In the genomic region with DNA sequence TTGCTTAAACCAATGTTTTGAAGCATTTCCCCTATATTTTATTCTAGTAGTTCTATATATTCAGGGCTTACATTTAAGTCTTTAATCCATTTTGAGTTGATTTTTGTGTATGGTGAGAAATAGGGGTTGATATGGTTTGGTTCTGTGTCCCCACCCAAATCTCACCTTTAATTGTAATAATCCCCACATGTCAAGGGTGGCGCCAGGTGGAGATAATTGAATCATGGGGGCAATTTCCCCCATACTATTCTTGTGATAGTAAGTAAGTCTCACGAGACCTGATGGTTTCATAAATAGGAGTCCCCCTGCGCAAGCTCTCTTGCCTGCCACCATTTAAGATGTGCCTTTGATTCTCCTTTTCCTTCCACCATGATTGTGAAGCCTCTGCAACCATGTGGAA, we compare ENCODE assay signal across 29 cellular contexts.
"Had no signal": no experiment of that assay in that cellular context is flagged by ENCODE, and none has a peak within 500 bp of the region (broad histone marks: within the 10 kb centered on the region; RNA-seq: fewer than 3 reads in every experiment).

No MANE protein-coding gene starts in this region.

- H3K27me3 ChIP-seq: testis, thyroid gland, tibial nerve, upper lobe of left lung, uterus, vagina had no signal

- ATAC-seq: stimulated activated effector memory CD8-positive, alpha-beta T cell treated with anti-CD3 and anti-CD28 coated beads, Interleukin-12 subunit alpha, Interleukin-12 subunit beta, amount 100 ng/mL, for 72 hours; stimulated activated memory B cell treated with anti-CD40 and anti-IgM and Interleukin-4, amounts not matched to agents 10 μg/mL and 1 μg/mL and 100 μg/mL, for 72 hours; stimulated activated naive B cell treated with anti-CD40 and anti-IgM and Interleukin-4, amounts not matched to agents 10 μg/mL and 1 μg/mL and 100 μg/mL, for 72 hours; stimulated activated naive CD8-positive, alpha-beta T cell treated with anti-CD3 and anti-CD28 coated beads, Interleukin-15, amount 100 ng/mL, for 72 hours; stimulated activated naive CD8-positive, alpha-beta T cell treated with anti-CD3 and anti-CD28 coated beads, Interleukin-15, Interleukin-2, amounts not matched to agents 100 U/mL and 50 U/mL, for 24 hours; upper lobe of right lung had no signal

- H3K36me3 ChIP-seq: stomach, suprapubic skin, thoracic aorta, thyroid gland, tibial artery, tibial nerve, transverse colon, upper lobe of left lung, upper lobe of right lung, uterus, vagina had no signal

- H3K4me3 ChIP-seq: stomach, suprapubic skin, testis, thoracic aorta, thyroid gland, tibial artery, tibial nerve, transverse colon, upper lobe of left lung, upper lobe of right lung, uterus, vagina had no signal

- FAIRE-seq: urothelium cell line had no signal

- H3K27ac ChIP-seq: stomach, suprapubic skin, testis, thoracic aorta, thyroid gland, tibial artery, tibial nerve, transverse colon, upper lobe of left lung, upper lobe of right lung, uterus, vagina had no signal

- H3K36me3 Mint-ChIP-seq: stimulated activated effector memory CD8-positive, alpha-beta T cell treated with anti-CD3 and anti-CD28 coated beads, Interleukin-12 subunit alpha, Interleukin-12 subunit beta, amount 100 ng/mL, for 72 hours; type B pancreatic cell had no signal

- H3K4me3 Mint-ChIP-seq: stimulated activated effector memory CD8-positive, alpha-beta T cell treated with anti-CD3 and anti-CD28 coated beads, Interleukin-12 subunit alpha, Interleukin-12 subunit beta, amount 100 ng/mL, for 72 hours; stimulated activated memory B cell treated with anti-CD40 and anti-IgM and Interleukin-4, amounts not matched to agents 10 μg/mL and 1 μg/mL and 100 μg/mL, for 72 hours; stimulated activated naive B cell treated with anti-CD40 and anti-IgM and Interleukin-4, amounts not matched to agents 10 μg/mL and 1 μg/mL and 100 μg/mL, for 72 hours; stimulated activated naive CD8-positive, alpha-beta T cell treated with anti-CD3 and anti-CD28 coated beads, Interleukin-15, amount 100 ng/mL, for 72 hours; stimulated activated naive CD8-positive, alpha-beta T cell treated with anti-CD3 and anti-CD28 coated beads, Interleukin-15, Interleukin-2, amounts not matched to agents 100 ng/mL and 50 ng/mL, for 24 hours; type B pancreatic cell had no signal

- DNase-seq: stimulated activated CD4-positive, alpha-beta T cell treated with anti-CD3 and anti-CD28 coated beads, Interleukin-2, amount 100 ng/mL, for 48 hours; stimulated activated CD4-positive, alpha-beta T cell treated with anti-CD3 and anti-CD28 coated beads, Interleukin-4, amount 100 ng/mL, for 1 hour; stimulated activated CD4-positive, alpha-beta T cell treated with anti-CD3 and anti-CD28 coated beads, Interleukin-4, amount 100 ng/mL, for 24 hours; stimulated activated CD4-positive, alpha-beta T cell treated with anti-CD3 and anti-CD28 coated beads, Interleukin-4, amount 100 ng/mL, for 4 hours; stimulated activated CD8-positive, alpha-beta memory T cell treated with anti-CD3 and anti-CD28 coated beads, Interleukin-4, amount 100 ng/mL, for 48 hours; stimulated activated naive B cell treated with anti-CD40 and anti-IgM and Interleukin-4, amounts not matched to agents 10 μg/mL and 1 μg/mL and 100 μg/mL, for 72 hours; stimulated activated naive CD4-positive, alpha-beta T cell; stimulated activated naive CD4-positive, alpha-beta T cell treated with Interleukin-2 at 50 U/mL for 16 hours; stimulated activated naive CD8-positive, alpha-beta T cell treated with anti-CD3 and anti-CD28 coated beads, Interleukin-15, amount 100 ng/mL, for 72 hours; stimulated activated naive CD8-positive, alpha-beta T cell treated with anti-CD3 and anti-CD28 coated beads, Interleukin-15, Interleukin-2, amounts not matched to agents 100 U/mL and 50 U/mL, for 24 hours; stomach; substantia nigra; testis; thyroid gland; tibial artery; transverse colon; trophoblast cell; upper lobe of left lung; upper lobe of right lung; uterus had no signal

- H3K9me3 ChIP-seq: suprapubic skin, testis, thyroid gland, transverse colon, upper lobe of left lung, upper lobe of right lung, vagina had no signal

- H3K4me1 Mint-ChIP-seq: stimulated activated effector memory CD8-positive, alpha-beta T cell treated with anti-CD3 and anti-CD28 coated beads, Interleukin-12 subunit alpha, Interleukin-12 subunit beta, amount 100 ng/mL, for 72 hours; stimulated activated memory B cell treated with anti-CD40 and anti-IgM and Interleukin-4, amounts not matched to agents 10 μg/mL and 1 μg/mL and 100 μg/mL, for 72 hours; stimulated activated naive B cell treated with anti-CD40 and anti-IgM and Interleukin-4, amounts not matched to agents 10 μg/mL and 1 μg/mL and 100 μg/mL, for 72 hours; stimulated activated naive CD8-positive, alpha-beta T cell treated with anti-CD3 and anti-CD28 coated beads, Interleukin-15, amount 100 ng/mL, for 72 hours had no signal

- H3K4me1 ChIP-seq: stomach, suprapubic skin, testis, thyroid gland, tibial artery, tibial nerve, transverse colon, upper lobe of left lung, upper lobe of right lung, uterus, vagina had no signal

- H3K27ac Mint-ChIP-seq: stimulated activated effector memory CD8-positive, alpha-beta T cell treated with anti-CD3 and anti-CD28 coated beads, Interleukin-12 subunit alpha, Interleukin-12 subunit beta, amount 100 ng/mL, for 72 hours; stimulated activated memory B cell treated with anti-CD40 and anti-IgM and Interleukin-4, amounts not matched to agents 10 μg/mL and 1 μg/mL and 100 μg/mL, for 72 hours; stimulated activated naive B cell treated with anti-CD40 and anti-IgM and Interleukin-4, amounts not matched to agents 10 μg/mL and 1 μg/mL and 100 μg/mL, for 72 hours; stimulated activated naive CD8-positive, alpha-beta T cell treated with anti-CD3 and anti-CD28 coated beads, Interleukin-15, amount 100 ng/mL, for 72 hours; stimulated activated naive CD8-positive, alpha-beta T cell treated with anti-CD3 and anti-CD28 coated beads, Interleukin-15, Interleukin-2, amounts not matched to agents 100 ng/mL and 50 ng/mL, for 24 hours; type B pancreatic cell had no signal
